9 cellular contexts compared by ENCODE assay signal in the genomic region with DNA sequence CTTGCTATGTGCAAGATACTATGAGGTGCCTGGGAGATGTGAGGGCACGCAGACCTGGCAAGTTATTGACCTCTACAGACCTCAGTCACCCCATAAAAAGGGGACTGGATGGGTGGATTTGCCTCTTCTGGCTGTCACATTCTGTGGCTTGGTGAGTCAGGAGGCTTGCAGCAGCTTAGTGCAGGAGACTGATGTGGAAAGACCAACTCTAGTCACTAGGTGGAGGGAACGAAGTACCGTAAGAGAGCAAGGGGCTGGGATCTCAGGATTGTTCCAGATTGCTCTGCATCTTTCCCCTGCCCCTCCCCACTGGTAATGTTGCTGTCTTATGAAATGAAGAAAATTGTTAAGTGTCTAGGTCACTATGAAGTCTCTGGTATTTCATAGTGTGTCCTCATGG. TPM values are rescaled to one million over a fixed set of nuclear protein-coding genes. Genes with fewer than 3 reads are reported as not detected.
DNase-seq lines count a peak whose midpoint lies in the region; TF ChIP-seq lines count a peak whose summit lies in the region.
"Had no signal": no experiment of that assay in that cellular context is flagged by ENCODE, and none has a peak within 500 bp of the region (broad histone marks: within the 10 kb centered on the region; RNA-seq: fewer than 3 reads in every experiment).

No MANE protein-coding gene starts in this region.

- H3K9me3 ChIP-seq in Caco-2, result no peaks in the 10 kb centered on the region
- H3K9me3 ChIP-seq in OCI-LY1 (ENCODE audit: low read length), result no peaks in the 10 kb centered on the region
- no peaks in the 10 kb centered on the region for H3K9me3 ChIP-seq in osteoblast (ENCODE audit: low read depth, low read length)

- peaks cover 34% of the 10 kb centered on the region for H3K4me1 Mint-ChIP-seq in Caco-2 (ENCODE audit: low read depth, unreplicated experiment)

- peaks cover 61% of the 10 kb centered on the region for H3K36me3 Mint-ChIP-seq in Caco-2 (ENCODE audit: insufficient read depth, unreplicated experiment)

- H3K4me3 ChIP-seq in Caco-2 (ENCODE audit: low read depth, low read length), result no peak overlapping the region
- H3K4me3 ChIP-seq in OCI-LY1 (ENCODE audit: low read depth, low read length, poor library complexity, severe bottlenecking), result peak overlapping the region; percentile 96
- no peak overlapping the region for H3K4me3 ChIP-seq in cardiac fibroblast (replicated peaks in 1 of 2; ENCODE audit: low read depth in 2 of 2, low read length in 2 of 2)
- peak overlapping the region; percentile 1 for H3K4me3 ChIP-seq in osteoblast (ENCODE audit: insufficient read depth, low read length)
- H3K4me3 ChIP-seq in coronary artery, result no peak overlapping the region

- H4K20me1 ChIP-seq in OCI-LY1 (ENCODE audit: insufficient read depth, low read length), result no peaks in the 10 kb centered on the region; the same call in 1 of the 2 replicates
- peaks cover 57% of the 10 kb centered on the region for H4K20me1 ChIP-seq in osteoblast (ENCODE audit: insufficient read depth, low read length)

- CTCF ChIA-PET in Caco-2 (lab: Charles Lee), result no interaction called here

- H3K4me1 ChIP-seq in Caco-2 (peaks cover 33% of the 10 kb centered on the region), OCI-LY1 (ENCODE audit: insufficient read depth, low read length, severe bottlenecking) (peaks cover 39% of the 10 kb centered on the region), osteoblast (ENCODE audit: insufficient read depth, low read length) (peaks cover 39% of the 10 kb centered on the region)

- DNase-seq in Caco-2, result peak in 1 of 2 experiments; percentile 45
- DNase-seq in cardiac fibroblast (ENCODE audit: low read depth in 2 of 2), result peak; percentile 71 to 81
- DNase-seq in osteoblast (ENCODE audit: insufficient read length, low spot score, missing footprints), result peak; percentile 82
- DNase-seq in coronary artery (ENCODE audit: low spot score), result no peak
- DNase-seq in T-helper 9 cell, result no peak
- DNase-seq in NCI-H510A (lab: John Stamatoyannopoulos, UW), result no peak
- DNase-seq in stimulated activated naive CD4-positive, alpha-beta T cell treated with Interleukin-2 at 50 U/mL for 16 hours (lab: John Stamatoyannopoulos, UW), result no peak

- BruUV-seq in Caco-2 (replicated peaks; lab: Mats Ljungman, UMichigan), result no TSS peak

- no peak overlapping the region for H3K27ac ChIP-seq in OCI-LY1 (ENCODE audit: low read depth, low read length, poor library complexity, severe bottlenecking)
- H3K27ac ChIP-seq in osteoblast (ENCODE audit: low read depth, low read length), result peak overlapping the region; percentile 71
- peak overlapping the region in 1 of 2 donors; percentile 55 for H3K27ac ChIP-seq in coronary artery

- H3K9me3 Mint-ChIP-seq in Caco-2 (ENCODE audit: unreplicated experiment), result no peaks in the 10 kb centered on the region

- H3F3A ChIP-seq in OCI-LY1 (ENCODE audit: insufficient read depth, low read length), result no peaks in the 10 kb centered on the region

- H3K4me3 Mint-ChIP-seq in Caco-2 (ENCODE audit: unreplicated experiment), result no peak overlapping the region

- H3K27me3 ChIP-seq in Caco-2 (replicated peaks; ENCODE audit: control insufficient read depth, insufficient read depth, low read length) (no peaks in the 10 kb centered on the region), OCI-LY1 (ENCODE audit: insufficient read depth, low read length) (no peaks in the 10 kb centered on the region), osteoblast (ENCODE audit: insufficient read depth, low read length) (no peaks in the 10 kb centered on the region)

- H3K9ac ChIP-seq in OCI-LY1 (ENCODE audit: low read length), result no peak overlapping the region; the same call in 1 of the 2 replicates

- TF ChIP-seq CTCF in Caco-2 (IDR thresholded peaks at IDR 0.05; ENCODE audit: insufficient read depth in 1 of 2, low read depth in 1 of 2, low read length in 1 of 2, severe bottlenecking in 1 of 2, unreplicated experiment in 1 of 2), result no peak
- no peak for TF ChIP-seq CTCF in OCI-LY1 (IDR thresholded peaks at IDR 0.05; ENCODE audit: low read length)
- peak; percentile 35 for TF ChIP-seq CTCF in cardiac fibroblast (IDR thresholded peaks at IDR 0.05; ENCODE audit: low read depth, low read length)
- peak; percentile 30 for TF ChIP-seq CTCF in osteoblast (IDR thresholded peaks at IDR 0.05; ENCODE audit: extremely low read depth, low read depth, low read length)
- TF ChIP-seq CTCF in coronary artery (IDR thresholded peaks at IDR 0.05), result no peak

- POLR2A ChIA-PET in Caco-2 (lab: Charles Lee), result no interaction called here

- H3K79me2 ChIP-seq in OCI-LY1 (ENCODE audit: insufficient read depth, low read length) (peaks cover 69% of the 10 kb centered on the region), osteoblast (ENCODE audit: insufficient read depth, low read length) (peaks cover 79% of the 10 kb centered on the region)

- H3K36me3 ChIP-seq in Caco-2 (ENCODE audit: control insufficient read depth, insufficient read depth, low read length), result 0 out of 2 replicates have a peak, but pooled peaks cover 3% of the 10 kb centered on the region
- H3K36me3 ChIP-seq in OCI-LY1 (ENCODE audit: insufficient read depth, low read length), result peaks cover 37% of the 10 kb centered on the region
- peaks cover 19% of the 10 kb centered on the region for H3K36me3 ChIP-seq in osteoblast (ENCODE audit: insufficient read depth, low read length)

- H2AFZ ChIP-seq in OCI-LY1 (ENCODE audit: low read length), result no peak overlapping the region
- H2AFZ ChIP-seq in osteoblast (ENCODE audit: low read length), result no peak overlapping the region

- H3K27me3 Mint-ChIP-seq in Caco-2 (ENCODE audit: insufficient read depth, unreplicated experiment), result no peaks in the 10 kb centered on the region

- H3K4me2 ChIP-seq in OCI-LY1 (ENCODE audit: low read length) (peak overlapping the region; percentile 98; the same call in 1 of the 2 replicates), osteoblast (ENCODE audit: insufficient read depth, low read length) (peak overlapping the region; percentile 47)

- H3K9me2 ChIP-seq in OCI-LY1 (ENCODE audit: low read depth, low read length), result no peaks in the 10 kb centered on the region

- peak overlapping the region; percentile 42 for H3K27ac Mint-ChIP-seq in Caco-2 (ENCODE audit: unreplicated experiment)

- intact Hi-C loops in Caco-2 (cut with micrococcal nuclease; ENCODE audit: unreplicated experiment), result no loop called here

RNA-seq across cellular contexts. Expression of gene MAPRE1, which starts 3.3 kb away (rescaled TPM):
- total RNA-seq in Caco-2 (2022), result 321 and 336 TPM in 2 replicates
- 74.8 and 80.3 TPM in 2 replicates for total RNA-seq in osteoblast

RNA-seq across cellular contexts. Expression of gene EFCAB8, which starts 35.6 kb away (rescaled TPM):
- total RNA-seq in Caco-2 (2022) (1.8 and 2.0 TPM in 2 replicates), osteoblast (1.4 TPM in 1 of 2 replicates, not detected in the other)
- total RNA-seq: dermis microvascular lymphatic vessel endothelial cell had no signal

Comparison
In these comparisons a context has a peak if more than half of its experiments do, and no peak if none do; other contexts are left out.
1. DNase-seq: peak in cardiac fibroblast (2 of 2) and osteoblast (single experiment); none in coronary artery (single experiment), T-helper 9 cell (single experiment), NCI-H510A (single experiment) and stimulated activated naive CD4-positive, alpha-beta T cell treated with Interleukin-2 at 50 U/mL for 16 hours (single experiment).
2. H3K4me3 ChIP-seq: peak in OCI-LY1 (single experiment) and osteoblast (single experiment); none in Caco-2 (single experiment), cardiac fibroblast (0 of 2) and coronary artery (single experiment).
3. CTCF ChIP-seq: peak in cardiac fibroblast (single experiment) and osteoblast (single experiment); none in Caco-2 (0 of 2), OCI-LY1 (single experiment) and coronary artery (single experiment).